In the genomic region with DNA sequence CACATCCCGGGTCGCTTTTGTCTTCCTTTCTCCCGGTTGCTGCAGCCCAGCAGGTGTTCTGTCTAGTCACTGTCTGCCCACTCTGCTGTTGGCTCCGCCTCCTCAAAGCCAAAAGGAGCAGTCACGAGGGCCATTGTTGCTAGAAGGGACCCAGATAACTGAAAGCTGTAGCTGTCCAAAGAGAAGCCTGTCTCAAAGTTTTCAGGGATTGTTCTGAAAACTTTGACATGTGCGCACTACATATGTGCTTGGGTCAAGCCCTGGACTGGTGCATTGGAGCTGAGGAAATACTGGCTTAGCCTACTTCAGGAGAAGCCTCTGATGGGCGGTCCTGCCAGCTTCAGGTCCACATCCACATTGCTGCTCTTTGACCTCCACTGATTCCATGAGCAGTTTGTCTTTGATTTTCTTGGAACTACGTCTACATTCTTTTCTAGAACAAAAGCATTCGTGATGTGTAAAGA, we compare ENCODE assay signal across 12 cellular contexts. TPM values are rescaled to one million over a fixed set of nuclear protein-coding genes. Genes with fewer than 3 reads are reported as not detected.
A peak's percentile ranks its signal among the peaks of the same experiment; 100 is the strongest.
DNase-seq lines count a peak whose midpoint lies in the region; ATAC-seq and TF ChIP-seq lines count a peak whose summit lies in the region.
"Had no signal": no experiment of that assay in that cellular context is flagged by ENCODE, and none has a peak within 500 bp of the region (broad histone marks: within the 10 kb centered on the region; RNA-seq: fewer than 3 reads in every experiment).

No MANE protein-coding gene starts in this region.

- peak overlapping the region; percentile 23; the same call in 1 of the 2 replicates for H3K4me2 ChIP-seq in MM.1S (ENCODE audit: low read depth, low read length)

- in situ Hi-C loops in gastrocnemius medialis (cut with MboI; ENCODE audit: low sequenced_read_pairs in 4 of 4), result no loop called here

- no peak for TF ChIP-seq POLR2A in gastrocnemius medialis (IDR thresholded peaks at IDR 0.05)

- H3K27me3 ChIP-seq in MM.1S (replicated peaks; ENCODE audit: insufficient read depth, low read length) (no peaks in the 10 kb centered on the region), gastrocnemius medialis (peaks cover 0 to 3% (median 0%) of the 10 kb centered on the region in 3 donors)

- peak; percentile 52 for ATAC-seq in SK-N-SH treated with all-trans-retinoic acid at 6 μM for 48 hours
- ATAC-seq in gastrocnemius medialis, result no peak
- ATAC-seq in esophagus mucosa, result no peak
- ATAC-seq: natural killer cell had no signal

- no peaks in the 10 kb centered on the region for H3F3A ChIP-seq in MM.1S (ENCODE audit: insufficient read depth, low read length)

- TF ChIP-seq CTCF in MM.1S (IDR thresholded peaks at IDR 0.05; ENCODE audit: low read length) (no peak), gastrocnemius medialis (IDR thresholded peaks at IDR 0.05 in 4 of 5, conservative IDR thresholded peaks at IDR 0.05 in 1 of 5) (no peak)

- peak overlapping the region; percentile 27; the same call in 1 of the 2 replicates for H3K4me3 ChIP-seq in MM.1S (ENCODE audit: low read length)
- H3K4me3 ChIP-seq in gastrocnemius medialis, result no peak overlapping the region

- no peaks in the 10 kb centered on the region for H3K79me2 ChIP-seq in MM.1S (ENCODE audit: low read length)

- no peak overlapping the region for H3K9ac ChIP-seq in MM.1S (ENCODE audit: low read length)

- H3K9me2 ChIP-seq in MM.1S (replicated peaks; ENCODE audit: insufficient read depth, low read length), result no peaks in the 10 kb centered on the region

- intact Hi-C loops in gastrocnemius medialis (cut with DNase I; ENCODE audit: low total_unique reads), result no loop called here

- DNase-seq in ELF-1 (ENCODE audit: low read depth, low spot score) (peak; percentile 88), MM.1S (peak; percentile 65), left kidney (ENCODE audit: low read depth, low spot score) (peak; percentile 7), gastrocnemius medialis (no peak), midbrain (lab: John Stamatoyannopoulos, UW) (no peak), Ammon's horn (ENCODE audit: low spot score) (no peak)
- DNase-seq: natural killer cell had no signal

- H3K4me1 ChIP-seq in MM.1S (ENCODE audit: low read length), result no peaks in the 10 kb centered on the region; the same call in 1 of the 2 replicates
- no peaks in the 10 kb centered on the region for H3K4me1 ChIP-seq in gastrocnemius medialis

- H3K9me3 ChIP-seq in MM.1S (replicated peaks; ENCODE audit: insufficient read depth, low read length) (no peaks in the 10 kb centered on the region), gastrocnemius medialis (no peaks in the 10 kb centered on the region)

- H2AFZ ChIP-seq in MM.1S (ENCODE audit: low read length), result peak overlapping the region; percentile 56

- no peaks in the 10 kb centered on the region for H3K36me3 ChIP-seq in MM.1S (replicated peaks; ENCODE audit: insufficient read depth, low read length)
- H3K36me3 ChIP-seq in gastrocnemius medialis, result no peaks in the 10 kb centered on the region

- no peaks in the 10 kb centered on the region for H4K20me1 ChIP-seq in MM.1S (ENCODE audit: insufficient read depth, low read length)

- H3K27ac ChIP-seq in MM.1S (ENCODE audit: low read length), result no peak overlapping the region
- no peak overlapping the region for H3K27ac ChIP-seq in gastrocnemius medialis

TF ChIP-seq in SK-N-SH treated with all-trans-retinoic acid at 6 μM for 48 hours, 23 proteins besides CTCF, POLR2A, EP300 and RAD21:
- TF ChIP-seq TCF4 (CRISPR knock-in tag; IDR thresholded peaks at IDR 0.05; ENCODE audit: borderline replicate concordance) (no peak), ZFP30 (CRISPR knock-in tag; IDR thresholded peaks at IDR 0.05) (no peak), RARB (CRISPR knock-in tag; IDR thresholded peaks at IDR 0.05) (no peak), ARNTL (CRISPR knock-in tag; IDR thresholded peaks at IDR 0.05; ENCODE audit: borderline replicate concordance, low read depth) (no peak), ZNF565 (CRISPR knock-in tag; conservative IDR thresholded peaks at IDR 0.05; ENCODE audit: low read depth) (no peak), CSDC2 (CRISPR knock-in tag; IDR thresholded peaks at IDR 0.05) (no peak), ZNF70 (CRISPR knock-in tag; IDR thresholded peaks at IDR 0.05) (no peak), ESRRG (CRISPR knock-in tag; IDR thresholded peaks at IDR 0.05) (no peak), PPARA (CRISPR knock-in tag; IDR thresholded peaks at IDR 0.05; ENCODE audit: borderline replicate concordance) (no peak), ZFP3 (CRISPR knock-in tag; IDR thresholded peaks at IDR 0.05) (no peak), PATZ1 (CRISPR knock-in tag; IDR thresholded peaks at IDR 0.05; ENCODE audit: borderline replicate concordance) (no peak), ZC3H10 (CRISPR knock-in tag; IDR thresholded peaks at IDR 0.05) (no peak), ISL1 (CRISPR knock-in tag; IDR thresholded peaks at IDR 0.05) (no peak)
- TF ChIP-seq, protein P1, sequence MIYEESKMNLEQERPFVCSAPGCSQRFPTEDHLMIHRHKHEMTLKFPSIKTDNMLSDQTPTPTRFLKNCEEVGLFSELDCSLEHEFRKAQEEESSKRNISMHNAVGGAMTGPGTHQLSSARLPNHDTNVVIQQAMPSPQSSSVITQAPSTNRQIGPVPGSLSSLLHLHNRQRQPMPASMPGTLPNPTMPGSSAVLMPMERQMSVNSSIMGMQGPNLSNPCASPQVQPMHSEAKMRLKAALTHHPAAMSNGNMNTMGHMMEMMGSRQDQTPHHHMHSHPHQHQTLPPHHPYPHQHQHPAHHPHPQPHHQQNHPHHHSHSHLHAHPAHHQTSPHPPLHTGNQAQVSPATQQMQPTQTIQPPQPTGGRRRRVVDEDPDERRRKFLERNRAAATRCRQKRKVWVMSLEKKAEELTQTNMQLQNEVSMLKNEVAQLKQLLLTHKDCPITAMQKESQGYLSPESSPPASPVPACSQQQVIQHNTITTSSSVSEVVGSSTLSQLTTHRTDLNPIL (CRISPR knock-in tag; IDR thresholded peaks at IDR 0.05; ENCODE audit: low read depth), result no peak

RNA-seq across cellular contexts. Expression of gene OR2AT4, which starts 8.8 kb away (rescaled TPM):
- total RNA-seq in gastrocnemius medialis (not detected), esophagus mucosa (not detected)
- total RNA-seq: kidney epithelial cell; natural killer cell; T-helper 2 cell treated with Interferon-gamma antibody and Interleukin-4, amounts not matched to agents 100 ng/mL and 5 ng/mL, for 36 hours; temporal lobe had no signal

RNA-seq across cellular contexts. Expression of gene SLCO2B1, which starts 45.4 kb away (rescaled TPM):
- total RNA-seq in gastrocnemius medialis, result 10 to 100 TPM in 1 of 4 donors, 1 to 10 TPM in 3; 1.9 to 17.6 (median 5.0) TPM
- 9.7 TPM for total RNA-seq in esophagus mucosa
- total RNA-seq: natural killer cell had no signal

Comparison
In these comparisons a context has a peak if more than half of its experiments do, and no peak if none do; other contexts are left out.
1. DNase-seq: peak in ELF-1 (single experiment), MM.1S (single experiment) and left kidney (single experiment); none in gastrocnemius medialis (0 of 2), midbrain (single experiment) and Ammon's horn (single experiment).